ENCODE assay signal across 8 cellular contexts in genomic region chr1:208086116-208086515, GRCh38.
DNase-seq lines count a peak whose midpoint lies in the region; ATAC-seq, FAIRE-seq and TF ChIP-seq lines count a peak whose summit lies in the region.

No MANE protein-coding gene starts in this region.

- H3K36me3 Mint-ChIP-seq in HFFc6 (ENCODE audit: low read depth) (peaks cover 8% of the 10 kb centered on the region), naive B cell (no peaks in the 10 kb centered on the region)

- peak; percentile 60 for DNase-seq in AG10803 (ENCODE audit: low read depth)
- peak; percentile 26 for DNase-seq in HFFc6
- peak; percentile 94 for DNase-seq in bronchial epithelial cell (ENCODE audit: low read depth)
- no peak for DNase-seq in naive B cell
- no peak for DNase-seq in NCI-H1092 (lab: John Stamatoyannopoulos, UW)
- DNase-seq in activated CD4-positive, CD25-positive, alpha-beta regulatory T cell (lab: John Stamatoyannopoulos, UW) = no peak
- no peak for DNase-seq in GM10248 (ENCODE audit: extremely low spot score)
- DNase-seq in stimulated activated CD4-positive, alpha-beta T cell treated with anti-CD3 and anti-CD28 coated beads, Interleukin-4, amount 100 ng/mL, for 1 hour = no peak

- no peak for ATAC-seq in naive B cell (ENCODE audit: low read depth in 2 of 2)

- H3K4me3 ChIP-seq in AG10803 (ENCODE audit: low read length) = peak overlapping the region; percentile 50
- H3K4me3 ChIP-seq in bronchial epithelial cell (ENCODE audit: low read depth, low read length) = no peak overlapping the region

- POLR2A ChIA-PET in GM10248 (lab: Yijun Ruan, JAX) = no interaction called here

- peak overlapping the region; percentile 53 for H3K4me3 Mint-ChIP-seq in HFFc6
- H3K4me3 Mint-ChIP-seq in naive B cell = peak overlapping the region; percentile 64 to 86 (median 74)

- no peak for TF ChIP-seq CTCF in AG10803 (conservative IDR thresholded peaks at IDR 0.05; ENCODE audit: low read length)
- no peak for TF ChIP-seq CTCF in HFFc6 (IDR thresholded peaks at IDR 0.05)
- TF ChIP-seq CTCF in bronchial epithelial cell (IDR thresholded peaks at IDR 0.05; ENCODE audit: insufficient read depth, low read length, severe bottlenecking) = no peak
- no peak for TF ChIP-seq CTCF in GM10248 (IDR thresholded peaks at IDR 0.05; ENCODE audit: control extremely low read depth, extremely low read depth, low read depth, missing control alignments)

- FAIRE-seq in bronchial epithelial cell (lab: Jason Lieb, UNC) = no peak

- H3K27ac Mint-ChIP-seq in HFFc6 (peak overlapping the region; percentile 80), naive B cell (peak overlapping the region in 4 of 6 donors; percentile 66 to 95 (median 76))

- no peaks in the 10 kb centered on the region for H3K27me3 ChIP-seq in bronchial epithelial cell (ENCODE audit: control insufficient read depth, insufficient read depth, low read length)

- H3K4me1 Mint-ChIP-seq in HFFc6 (ENCODE audit: low read depth) = peaks cover 52% of the 10 kb centered on the region
- H3K4me1 Mint-ChIP-seq in naive B cell = peaks cover 6 to 15% (median 14%) of the 10 kb centered on the region in 3 donors

- peaks cover 19% of the 10 kb centered on the region for H3K36me3 ChIP-seq in bronchial epithelial cell (ENCODE audit: control insufficient read depth, insufficient read depth, low read length)

- H3K27me3 Mint-ChIP-seq in HFFc6 (ENCODE audit: insufficient read depth) (peaks cover 3% of the 10 kb centered on the region), naive B cell (no peaks in the 10 kb centered on the region)

- H3K9me3 Mint-ChIP-seq in HFFc6 = no peaks in the 10 kb centered on the region
- no peaks in the 10 kb centered on the region for H3K9me3 Mint-ChIP-seq in naive B cell

- CTCF ChIA-PET in GM10248 (lab: Yijun Ruan, JAX) = interaction anchor here (0.9 to 4.6 kb wide), 5 partner anchors 8 to 159 kb away, joined by 3 to 29 read pairs (median 4); no protein-coding TSS in a partner anchor

Comparison
In these comparisons a context has a peak if more than half of its experiments do, and no peak if none do; other contexts are left out.
1. DNase-seq: peak in AG10803 (single experiment), HFFc6 (single experiment) and bronchial epithelial cell (single experiment); none in naive B cell (single experiment), NCI-H1092 (single experiment), activated CD4-positive, CD25-positive, alpha-beta regulatory T cell (0 of 4), GM10248 (single experiment) and stimulated activated CD4-positive, alpha-beta T cell treated with anti-CD3 and anti-CD28 coated beads, Interleukin-4, amount 100 ng/mL, for 1 hour (single experiment).